In genomic region chr3:112042842-112043280, GRCh38 we compare ENCODE assay signal across 10 cellular contexts. TPM values are rescaled to one million over a fixed set of nuclear protein-coding genes. Genes with fewer than 3 reads are reported as not detected.
DNase-seq lines count a peak whose midpoint lies in the region; ATAC-seq, FAIRE-seq and TF ChIP-seq lines count a peak whose summit lies in the region.
"Had no signal": no experiment of that assay in that cellular context is flagged by ENCODE, and none has a peak within 500 bp of the region (broad histone marks: within the 10 kb centered on the region; RNA-seq: fewer than 3 reads in every experiment).

No MANE protein-coding gene starts in this region.

- H3K79me2 ChIP-seq in smooth muscle cell (ENCODE audit: low read depth): no peaks in the 10 kb centered on the region

- H3K27me3 ChIP-seq in mesenchymal stem cell (ENCODE audit: control insufficient read depth in 1 of 2, insufficient read depth in 1 of 2, low read length in 2 of 2) (no peaks in the 10 kb centered on the region), smooth muscle cell (ENCODE audit: low read depth) (no peaks in the 10 kb centered on the region), uterus (no peaks in the 10 kb centered on the region)

- ATAC-seq in HG03469 (IDR thresholded peaks at IDR 0.05; ENCODE audit: unreplicated experiment): no peak

- H4K91ac ChIP-seq in mesenchymal stem cell (ENCODE audit: low read length): no peak overlapping the region

- H2BK5ac ChIP-seq in mesenchymal stem cell (ENCODE audit: low read depth, low read length, poor library complexity, severe bottlenecking): no peak overlapping the region

- TF ChIP-seq POLR2A in H54 (IDR thresholded peaks at IDR 0.05; ENCODE audit: low read depth, low read length): no peak
- no peak for TF ChIP-seq POLR2A in uterus (IDR thresholded peaks at IDR 0.05)

- H3K9ac ChIP-seq in mesenchymal stem cell (ENCODE audit: low read length) (no peak overlapping the region), smooth muscle cell (ENCODE audit: low read depth) (no peak overlapping the region)

- H3K27ac ChIP-seq in mesenchymal stem cell (ENCODE audit: low read length, poor library complexity, severe bottlenecking) (no peak overlapping the region), smooth muscle cell (ENCODE audit: low read depth) (no peak overlapping the region), uterus (no peak overlapping the region)
- H3K27ac ChIP-seq: epithelial cell of prostate had no signal

- H2AFZ ChIP-seq in mesenchymal stem cell (ENCODE audit: low read depth, low read length) (no peak overlapping the region), smooth muscle cell (ENCODE audit: low read depth) (no peak overlapping the region)

- peak overlapping the region in 1 of 2 experiments; percentile 58 for H3K4ac ChIP-seq in mesenchymal stem cell (ENCODE audit: low read depth in 1 of 2, low read length in 2 of 2)

- H3K18ac ChIP-seq in mesenchymal stem cell (ENCODE audit: low read depth in 1 of 2, low read length in 2 of 2): peak overlapping the region in 1 of 2 experiments; percentile 57

- no peak overlapping the region for H2BK15ac ChIP-seq in mesenchymal stem cell (ENCODE audit: low read depth, poor library complexity, severe bottlenecking)

- no peak overlapping the region for H3K14ac ChIP-seq in mesenchymal stem cell (ENCODE audit: low read length in 2 of 2)

- H4K8ac ChIP-seq in mesenchymal stem cell (ENCODE audit: low read length): no peak overlapping the region

- peak overlapping the region; percentile 93 for H2AK5ac ChIP-seq in mesenchymal stem cell (ENCODE audit: low read length, severe bottlenecking)

- H3K9me3 ChIP-seq in mesenchymal stem cell (ENCODE audit: control insufficient read depth, low read length) (no peaks in the 10 kb centered on the region), smooth muscle cell (replicated peaks; ENCODE audit: low read depth) (no peaks in the 10 kb centered on the region), uterus (no peaks in the 10 kb centered on the region)

- peak; percentile 61 for FAIRE-seq in H54 (lab: Jason Lieb, UNC)

- DNase-seq in H54 (ENCODE audit: insufficient read length, low spot score) (no peak), NCI-H1930 (lab: John Stamatoyannopoulos, UW) (peak; percentile 96 to 98), SK-MEL-5 (ENCODE audit: low read depth, low spot score) (peak; percentile 99), mesenchymal stem cell (no peak), smooth muscle cell (lab: John Stamatoyannopoulos, UW; ENCODE audit: unreplicated experiment) (no peak), uterus (no peak)
- DNase-seq in stimulated activated CD4-positive, alpha-beta T cell treated with anti-CD3 and anti-CD28 coated beads, Interleukin-4, amount 100 ng/mL, for 1 hour: no peak

- H3F3A ChIP-seq in smooth muscle cell (ENCODE audit: low read depth): no peaks in the 10 kb centered on the region

- H3K36me3 ChIP-seq in mesenchymal stem cell (ENCODE audit: control insufficient read depth in 1 of 2, insufficient read depth in 2 of 2, low read depth in 1 of 2, low read length in 2 of 2): no peaks in the 10 kb centered on the region
- no peaks in the 10 kb centered on the region for H3K36me3 ChIP-seq in smooth muscle cell (ENCODE audit: low read depth)
- no peaks in the 10 kb centered on the region for H3K36me3 ChIP-seq in uterus

- H3K4me1 ChIP-seq in mesenchymal stem cell (ENCODE audit: control insufficient read depth, insufficient read depth, low read depth, low read length): peaks cover 3% of the 10 kb centered on the region
- H3K4me1 ChIP-seq in smooth muscle cell (ENCODE audit: low read depth): no peaks in the 10 kb centered on the region
- peaks cover 0 to 2% of the 10 kb centered on the region in 2 donors for H3K4me1 ChIP-seq in uterus

- H3K79me1 ChIP-seq in mesenchymal stem cell (replicated peaks; ENCODE audit: low read length, poor library complexity, severe bottlenecking): no peaks in the 10 kb centered on the region

- H4K20me1 ChIP-seq in smooth muscle cell (ENCODE audit: low read depth): no peaks in the 10 kb centered on the region

- 94% methylated on average over 4 of the region's 6 CpGs for WGBS in mesenchymal stem cell
- WGBS in smooth muscle cell (ENCODE audit: low lambda C conversion rate): 88% methylated on average over 6 of the region's 6 CpGs

- H2BK12ac ChIP-seq in mesenchymal stem cell (ENCODE audit: low read length in 2 of 2): no peak overlapping the region

- no peak overlapping the region for H2BK120ac ChIP-seq in mesenchymal stem cell (ENCODE audit: low read depth, low read length)

- intact Hi-C loops in uterus (cut with DNase I; ENCODE audit: low total_unique reads): no loop called here

- no peak overlapping the region for H3K4me2 ChIP-seq in mesenchymal stem cell (ENCODE audit: low read length, poor library complexity, severe bottlenecking)
- H3K4me2 ChIP-seq in smooth muscle cell: no peak overlapping the region

- TF ChIP-seq CTCF in smooth muscle cell (IDR thresholded peaks at IDR 0.05; ENCODE audit: borderline replicate concordance, insufficient read depth, poor library complexity, severe bottlenecking) (no peak), uterus (IDR thresholded peaks at IDR 0.05) (no peak)

- no peak overlapping the region for H3K23ac ChIP-seq in mesenchymal stem cell (ENCODE audit: low read length in 2 of 2)

- in situ Hi-C loops in SK-MEL-5 (cut with HindIII; ENCODE audit: low pct_unique_long_range_greater_than_20kb, low sequenced_read_pairs): no loop called here

- H3K4me3 ChIP-seq in mesenchymal stem cell (ENCODE audit: insufficient read depth in 1 of 2, low read depth in 1 of 2, low read length in 2 of 2) (no peak overlapping the region), smooth muscle cell (no peak overlapping the region), uterus (no peak overlapping the region)

RNA-seq across cellular contexts. Expression of gene TMPRSS7, which starts 8.3 kb away (rescaled TPM):
- total RNA-seq in SK-MEL-5 (2014; rRNA removed; shearing (Covaris generic)): not detected in 2 replicates
- polyA plus RNA-seq in SK-MEL-5 (2015; cell fraction: cytosol; rRNA removed): not detected in 2 replicates
- polyA plus RNA-seq in SK-MEL-5 (2015; cell fraction: nucleus; rRNA removed): 0.58 TPM in 1 of 2 replicates, not detected in the other
- polyA plus RNA-seq in mesenchymal stem cell (2013, experiment 1 of 2): not detected
- not detected for polyA plus RNA-seq in mesenchymal stem cell (2013, experiment 2 of 2)
- total RNA-seq in smooth muscle cell (not detected in 2 replicates), uterus (not detected)
- not detected in 2 replicates for polyA plus RNA-seq in smooth muscle cell
- total RNA-seq: progenitor cell of endocrine pancreas had no signal

RNA-seq across cellular contexts. Expression of gene C3orf52, which starts 43.3 kb away (rescaled TPM):
- 11.0 and 12.4 TPM in 2 replicates for total RNA-seq in SK-MEL-5 (2014; rRNA removed; shearing (Covaris generic))
- 8.6 and 11.3 TPM in 2 replicates for polyA plus RNA-seq in SK-MEL-5 (2015; cell fraction: cytosol; rRNA removed)
- 31.7 and 41.6 TPM in 2 replicates for polyA plus RNA-seq in SK-MEL-5 (2015; cell fraction: nucleus; rRNA removed)
- polyA plus RNA-seq in mesenchymal stem cell (2013, experiment 1 of 2): 1.0 TPM
- 1.4 TPM for polyA plus RNA-seq in mesenchymal stem cell (2013, experiment 2 of 2)
- 10.2 and 14.8 TPM in 2 replicates for total RNA-seq in smooth muscle cell
- 4.0 and 10.8 TPM in 2 replicates for polyA plus RNA-seq in smooth muscle cell
- 1 to 10 TPM in 2 of 4 donors, under 1 TPM in 2; 0.51 to 4.4 (median 1.5) TPM for total RNA-seq in uterus

RNA-seq across cellular contexts. Expression of gene TAGLN3, which starts 44.1 kb away (rescaled TPM):
- total RNA-seq in SK-MEL-5 (2014; rRNA removed; shearing (Covaris generic)): not detected in 2 replicates
- not detected in 2 replicates for polyA plus RNA-seq in SK-MEL-5 (2015; cell fraction: cytosol; rRNA removed)
- not detected in 2 replicates for polyA plus RNA-seq in SK-MEL-5 (2015; cell fraction: nucleus; rRNA removed)
- polyA plus RNA-seq in mesenchymal stem cell (2013, experiment 1 of 2): 0.07 TPM
- 0.03 TPM for polyA plus RNA-seq in mesenchymal stem cell (2013, experiment 2 of 2)
- total RNA-seq in smooth muscle cell (1.5 and 2.1 TPM in 2 replicates), uterus (10 to 100 TPM in 1 of 4 donors, under 1 TPM in 1, not detected in 2; 0.48 to 11.2 TPM)
- 0.97 and 2.5 TPM in 2 replicates for polyA plus RNA-seq in smooth muscle cell

Comparison
In these comparisons a context has a peak if more than half of its experiments do, and no peak if none do; other contexts are left out.
1. DNase-seq: peak in NCI-H1930 (2 of 2) and SK-MEL-5 (single experiment); none in H54 (single experiment), mesenchymal stem cell (single experiment), smooth muscle cell (single experiment), uterus (0 of 2) and stimulated activated CD4-positive, alpha-beta T cell treated with anti-CD3 and anti-CD28 coated beads, Interleukin-4, amount 100 ng/mL, for 1 hour (single experiment).